1 cellular context compared by ENCODE assay signal in the genomic region with DNA sequence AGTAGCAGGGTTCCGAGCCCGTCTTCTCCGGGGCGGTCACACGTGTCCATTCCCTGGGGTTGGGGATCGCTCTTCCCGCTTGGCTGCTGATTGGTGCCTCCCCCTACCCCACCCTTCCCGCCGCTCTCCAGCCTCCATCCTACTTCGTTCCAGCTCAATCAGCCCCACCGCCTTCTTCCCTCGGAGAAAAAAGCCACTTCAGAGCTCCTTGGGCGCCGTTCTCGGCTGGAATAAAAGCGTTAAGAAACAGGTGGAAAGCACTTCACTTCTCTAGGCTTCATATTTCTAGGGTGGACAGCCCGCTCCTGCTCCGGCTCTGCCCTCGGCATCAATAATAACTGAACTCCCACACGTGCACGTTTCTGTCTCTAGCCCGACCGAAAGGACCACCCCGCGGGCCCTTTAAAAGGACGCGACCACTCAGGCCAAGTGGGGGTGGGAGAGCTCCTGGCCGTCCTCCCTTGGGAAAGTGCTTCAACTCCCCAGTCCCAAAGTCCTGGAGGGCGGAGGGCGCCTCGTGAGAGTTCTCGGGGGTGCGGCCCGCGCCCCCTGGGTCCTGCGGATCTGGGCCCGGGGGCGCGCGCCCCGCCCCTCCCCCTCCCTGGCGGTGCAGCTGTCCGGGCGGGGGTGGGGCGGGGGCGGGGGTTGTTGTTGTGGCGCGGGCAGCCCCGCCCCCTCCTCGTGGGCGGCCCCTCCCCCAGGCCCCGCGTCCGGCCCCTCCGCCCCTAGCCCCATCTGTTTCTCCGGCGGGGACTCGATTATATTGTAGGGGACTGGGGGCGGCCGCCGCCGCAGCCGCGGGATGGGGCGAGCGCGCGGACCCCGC.
TF ChIP-seq lines count a peak whose summit lies in the region.

TSS of gene CECR2 (plus strand) at position 734 of the 826 bp plus-strand sequence. CDS start 324 bp downstream, outside the sequence.

TF ChIP-seq in K562, 482 proteins besides CTCF, POLR2A, EP300 and RAD21 (continued from another document and continues in another):
- TF ChIP-seq, protein P1, sequence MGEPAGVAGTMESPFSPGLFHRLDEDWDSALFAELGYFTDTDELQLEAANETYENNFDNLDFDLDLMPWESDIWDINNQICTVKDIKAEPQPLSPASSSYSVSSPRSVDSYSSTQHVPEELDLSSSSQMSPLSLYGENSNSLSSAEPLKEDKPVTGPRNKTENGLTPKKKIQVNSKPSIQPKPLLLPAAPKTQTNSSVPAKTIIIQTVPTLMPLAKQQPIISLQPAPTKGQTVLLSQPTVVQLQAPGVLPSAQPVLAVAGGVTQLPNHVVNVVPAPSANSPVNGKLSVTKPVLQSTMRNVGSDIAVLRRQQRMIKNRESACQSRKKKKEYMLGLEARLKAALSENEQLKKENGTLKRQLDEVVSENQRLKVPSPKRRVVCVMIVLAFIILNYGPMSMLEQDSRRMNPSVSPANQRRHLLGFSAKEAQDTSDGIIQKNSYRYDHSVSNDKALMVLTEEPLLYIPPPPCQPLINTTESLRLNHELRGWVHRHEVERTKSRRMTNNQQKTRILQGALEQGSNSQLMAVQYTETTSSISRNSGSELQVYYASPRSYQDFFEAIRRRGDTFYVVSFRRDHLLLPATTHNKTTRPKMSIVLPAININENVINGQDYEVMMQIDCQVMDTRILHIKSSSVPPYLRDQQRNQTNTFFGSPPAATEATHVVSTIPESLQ (CRISPR knock-in tag; IDR thresholded peaks at IDR 0.05): no peak
- TF ChIP-seq MYBL2 (IDR thresholded peaks at IDR 0.05; ENCODE audit: low read depth): no peak
- TF ChIP-seq MYBL2 (CRISPR knock-in tag; IDR thresholded peaks at IDR 0.05; ENCODE audit: borderline replicate concordance): no peak
- TF ChIP-seq BMI1 (IDR thresholded peaks at IDR 0.05; ENCODE audit: low read length): no peak
- no peak for TF ChIP-seq GTF2E2 (tag; IDR thresholded peaks at IDR 0.05)
- no peak for TF ChIP-seq RB1 (IDR thresholded peaks at IDR 0.05; ENCODE audit: low read depth)
- peak; percentile 57 for TF ChIP-seq L3MBTL2 (IDR thresholded peaks at IDR 0.05)
- no peak for TF ChIP-seq ZBTB49 (CRISPR knock-in tag; IDR thresholded peaks at IDR 0.05; ENCODE audit: borderline replicate concordance)
- TF ChIP-seq GTF2B (IDR thresholded peaks at IDR 0.05; ENCODE audit: extremely low read depth, insufficient read length): no peak
- TF ChIP-seq ZNF589 (CRISPR knock-in tag; IDR thresholded peaks at IDR 0.05; ENCODE audit: low read depth): no peak
- TF ChIP-seq ZNF778 (CRISPR knock-in tag; IDR thresholded peaks at IDR 0.05): no peak
- TF ChIP-seq NR2C1 (IDR thresholded peaks at IDR 0.05): no peak
- TF ChIP-seq NR2C1 (tag; IDR thresholded peaks at IDR 0.05): no peak
- no peak for TF ChIP-seq CEBPB (tag; IDR thresholded peaks at IDR 0.05)
- no peak for TF ChIP-seq ZFP1 (CRISPR knock-in tag; IDR thresholded peaks at IDR 0.05)
- TF ChIP-seq SMC3 (conservative IDR thresholded peaks at IDR 0.05; ENCODE audit: insufficient read depth, low read depth, low read length): no peak
- TF ChIP-seq BRD4 (IDR thresholded peaks at IDR 0.05): no peak
- no peak for TF ChIP-seq ZNF184 (CRISPR knock-in tag; IDR thresholded peaks at IDR 0.05)
- TF ChIP-seq RBM34 (IDR thresholded peaks at IDR 0.05; ENCODE audit: borderline replicate concordance, insufficient read depth, low read length): no peak
- TF ChIP-seq MEIS2 (IDR thresholded peaks at IDR 0.05; ENCODE audit: partially characterized antibody): no peak
- TF ChIP-seq, protein P2, sequence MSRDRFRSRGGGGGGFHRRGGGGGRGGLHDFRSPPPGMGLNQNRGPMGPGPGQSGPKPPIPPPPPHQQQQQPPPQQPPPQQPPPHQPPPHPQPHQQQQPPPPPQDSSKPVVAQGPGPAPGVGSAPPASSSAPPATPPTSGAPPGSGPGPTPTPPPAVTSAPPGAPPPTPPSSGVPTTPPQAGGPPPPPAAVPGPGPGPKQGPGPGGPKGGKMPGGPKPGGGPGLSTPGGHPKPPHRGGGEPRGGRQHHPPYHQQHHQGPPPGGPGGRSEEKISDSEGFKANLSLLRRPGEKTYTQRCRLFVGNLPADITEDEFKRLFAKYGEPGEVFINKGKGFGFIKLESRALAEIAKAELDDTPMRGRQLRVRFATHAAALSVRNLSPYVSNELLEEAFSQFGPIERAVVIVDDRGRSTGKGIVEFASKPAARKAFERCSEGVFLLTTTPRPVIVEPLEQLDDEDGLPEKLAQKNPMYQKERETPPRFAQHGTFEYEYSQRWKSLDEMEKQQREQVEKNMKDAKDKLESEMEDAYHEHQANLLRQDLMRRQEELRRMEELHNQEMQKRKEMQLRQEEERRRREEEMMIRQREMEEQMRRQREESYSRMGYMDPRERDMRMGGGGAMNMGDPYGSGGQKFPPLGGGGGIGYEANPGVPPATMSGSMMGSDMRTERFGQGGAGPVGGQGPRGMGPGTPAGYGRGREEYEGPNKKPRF (IDR thresholded peaks at IDR 0.05; ENCODE audit: low read depth, low read length): no peak
- no peak for TF ChIP-seq ZNF134 (CRISPR knock-in tag; conservative IDR thresholded peaks at IDR 0.05)
- no peak for TF ChIP-seq HES1 (IDR thresholded peaks at IDR 0.05; ENCODE audit: low read depth)
- TF ChIP-seq KLF13 (tag; IDR thresholded peaks at IDR 0.05; ENCODE audit: borderline replicate concordance, low read depth): peak; percentile 78; the same call in 1 of the 2 replicates
- TF ChIP-seq CHD2 (IDR thresholded peaks at IDR 0.05; ENCODE audit: low read depth, low read length): no peak
- TF ChIP-seq TCF15 (CRISPR knock-in tag; IDR thresholded peaks at IDR 0.05): no peak
- peak in 1 of 2 experiments; percentile 61 for TF ChIP-seq E2F6 (IDR thresholded peaks at IDR 0.05; ENCODE audit: borderline replicate concordance in 1 of 2, extremely low read depth in 1 of 2, insufficient read depth in 1 of 2, insufficient read length in 1 of 2, low read depth in 1 of 2, low read length in 1 of 2, poor library complexity in 1 of 2, severe bottlenecking in 1 of 2)
- TF ChIP-seq, protein P3, sequence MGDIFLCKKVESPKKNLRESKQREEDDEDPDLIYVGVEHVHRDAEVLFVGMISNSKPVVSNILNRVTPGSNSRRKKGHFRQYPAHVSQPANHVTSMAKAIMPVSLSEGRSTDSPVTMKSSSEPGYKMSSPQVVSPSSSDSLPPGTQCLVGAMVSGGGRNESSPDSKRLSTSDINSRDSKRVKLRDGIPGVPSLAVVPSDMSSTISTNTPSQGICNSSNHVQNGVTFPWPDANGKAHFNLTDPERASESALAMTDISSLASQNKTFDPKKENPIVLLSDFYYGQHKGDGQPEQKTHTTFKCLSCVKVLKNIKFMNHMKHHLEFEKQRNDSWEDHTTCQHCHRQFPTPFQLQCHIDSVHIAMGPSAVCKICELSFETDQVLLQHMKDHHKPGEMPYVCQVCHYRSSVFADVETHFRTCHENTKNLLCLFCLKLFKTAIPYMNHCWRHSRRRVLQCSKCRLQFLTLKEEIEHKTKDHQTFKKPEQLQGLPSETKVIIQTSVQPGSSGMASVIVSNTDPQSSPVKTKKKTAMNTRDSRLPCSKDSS (IDR thresholded peaks at IDR 0.05; ENCODE audit: low read depth, partially characterized antibody): no peak
- no peak for TF ChIP-seq GATAD2B (IDR thresholded peaks at IDR 0.05; ENCODE audit: borderline replicate concordance)
- TF ChIP-seq EWSR1 (IDR thresholded peaks at IDR 0.05; ENCODE audit: borderline replicate concordance, low read depth, partially characterized antibody): no peak
- TF ChIP-seq ZNF175 (CRISPR knock-in tag; IDR thresholded peaks at IDR 0.05; ENCODE audit: low read depth): no peak
- peak; percentile 97 for TF ChIP-seq ATF7 (IDR thresholded peaks at IDR 0.05)
- no peak for TF ChIP-seq CCNT2 (IDR thresholded peaks at IDR 0.05; ENCODE audit: borderline replicate concordance, extremely low read depth, insufficient read length, low read depth, low read length)
- peak in 1 of 2 experiments; percentile 51; a peak in 2 of 4 replicates for TF ChIP-seq MAZ (CRISPR knock-in tag; conservative IDR thresholded peaks at IDR 0.05 in 1 of 2, IDR thresholded peaks at IDR 0.05 in 1 of 2)
- no peak for TF ChIP-seq ZNF263 (CRISPR knock-in tag; IDR thresholded peaks at IDR 0.05; ENCODE audit: borderline replicate concordance)
- TF ChIP-seq NONO (IDR thresholded peaks at IDR 0.05; ENCODE audit: low read depth in 2 of 2, low read length in 1 of 2): peak in 1 of 2 experiments; percentile 97; a peak in 2 of 4 replicates
- no peak for TF ChIP-seq HMG20A (CRISPR knock-in tag; conservative IDR thresholded peaks at IDR 0.05)
- no peak for TF ChIP-seq ZNF766 (CRISPR knock-in tag; conservative IDR thresholded peaks at IDR 0.05)
- TF ChIP-seq DPF2 (IDR thresholded peaks at IDR 0.05): no peak
- TF ChIP-seq ERF (CRISPR knock-in tag; IDR thresholded peaks at IDR 0.05): no peak
- no peak for TF ChIP-seq NBN (IDR thresholded peaks at IDR 0.05; ENCODE audit: low read depth)
- no peak for TF ChIP-seq ZNF274 (IDR thresholded peaks at IDR 0.05; ENCODE audit: borderline replicate concordance, low read depth, low read length)
- TF ChIP-seq ZNF174 (CRISPR knock-in tag; IDR thresholded peaks at IDR 0.05): no peak
- no peak for TF ChIP-seq ZNF41 (CRISPR knock-in tag; conservative IDR thresholded peaks at IDR 0.05)
- no peak for TF ChIP-seq KDM2B (CRISPR knock-in tag; IDR thresholded peaks at IDR 0.05)
- no peak for TF ChIP-seq CBFA2T2 (conservative IDR thresholded peaks at IDR 0.05)
- TF ChIP-seq KLF1 (tag; IDR thresholded peaks at IDR 0.05): no peak
- peak; percentile 72 for TF ChIP-seq TOE1 (IDR thresholded peaks at IDR 0.05; ENCODE audit: borderline replicate concordance)
- TF ChIP-seq TOE1 (CRISPR knock-in tag; IDR thresholded peaks at IDR 0.05; ENCODE audit: borderline replicate concordance, low read depth): no peak
- no peak for TF ChIP-seq PRPF4 (IDR thresholded peaks at IDR 0.05; ENCODE audit: insufficient read depth, low read depth, low read length, poor library complexity, severe bottlenecking)
- no peak for TF ChIP-seq THRB (CRISPR knock-in tag; conservative IDR thresholded peaks at IDR 0.05)
- no peak for TF ChIP-seq SRF (CRISPR knock-in tag; IDR thresholded peaks at IDR 0.05)
- no peak for TF ChIP-seq MEF2A (IDR thresholded peaks at IDR 0.05; ENCODE audit: control insufficient read depth, low read depth, low read length)
- TF ChIP-seq, protein P4, sequence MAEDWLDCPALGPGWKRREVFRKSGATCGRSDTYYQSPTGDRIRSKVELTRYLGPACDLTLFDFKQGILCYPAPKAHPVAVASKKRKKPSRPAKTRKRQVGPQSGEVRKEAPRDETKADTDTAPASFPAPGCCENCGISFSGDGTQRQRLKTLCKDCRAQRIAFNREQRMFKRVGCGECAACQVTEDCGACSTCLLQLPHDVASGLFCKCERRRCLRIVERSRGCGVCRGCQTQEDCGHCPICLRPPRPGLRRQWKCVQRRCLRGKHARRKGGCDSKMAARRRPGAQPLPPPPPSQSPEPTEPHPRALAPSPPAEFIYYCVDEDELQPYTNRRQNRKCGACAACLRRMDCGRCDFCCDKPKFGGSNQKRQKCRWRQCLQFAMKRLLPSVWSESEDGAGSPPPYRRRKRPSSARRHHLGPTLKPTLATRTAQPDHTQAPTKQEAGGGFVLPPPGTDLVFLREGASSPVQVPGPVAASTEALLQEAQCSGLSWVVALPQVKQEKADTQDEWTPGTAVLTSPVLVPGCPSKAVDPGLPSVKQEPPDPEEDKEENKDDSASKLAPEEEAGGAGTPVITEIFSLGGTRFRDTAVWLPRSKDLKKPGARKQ (CRISPR knock-in tag; IDR thresholded peaks at IDR 0.05): no peak
- no peak for TF ChIP-seq RBM15 (IDR thresholded peaks at IDR 0.05; ENCODE audit: insufficient read depth, low read length)
- TF ChIP-seq EP400 (IDR thresholded peaks at IDR 0.05): no peak
- TF ChIP-seq CEBPG (CRISPR knock-in tag; IDR thresholded peaks at IDR 0.05): no peak
- no peak for TF ChIP-seq CEBPG (tag; conservative IDR thresholded peaks at IDR 0.05 in 1 of 2, IDR thresholded peaks at IDR 0.05 in 1 of 2)
